ENCODE assay signal across 9 cellular contexts in the genomic region with DNA sequence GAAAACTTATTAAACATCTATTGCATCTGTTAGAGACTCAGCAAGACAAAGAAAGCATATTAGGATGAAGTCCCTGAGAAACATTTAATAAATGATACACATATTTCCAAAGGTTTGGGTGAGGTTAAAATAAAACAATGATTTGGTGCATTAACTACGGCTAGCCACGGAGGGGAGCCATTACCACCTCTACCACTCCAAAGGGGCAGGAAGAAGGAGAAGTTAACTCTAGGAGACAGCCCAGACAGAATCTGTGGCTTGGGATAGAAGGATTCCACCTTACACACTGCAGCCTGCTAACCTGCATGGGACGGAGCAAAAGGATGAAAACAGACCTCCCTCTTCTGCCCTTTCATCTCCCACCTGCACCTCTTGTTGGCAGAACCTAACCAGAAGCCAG.
DNase-seq lines count a peak whose midpoint lies in the region; ATAC-seq and TF ChIP-seq lines count a peak whose summit lies in the region.
"Had no signal": no experiment of that assay in that cellular context is flagged by ENCODE, and none has a peak within 500 bp of the region (broad histone marks: within the 10 kb centered on the region; RNA-seq: fewer than 3 reads in every experiment).

No MANE protein-coding gene starts in this region.

- POLR2A ChIA-PET in WTC11 (lab: Charles Lee), result interaction anchor here (0.5 kb wide), 1 partner anchor 12 kb away, joined by 4 read pairs; no protein-coding TSS in a partner anchor

- 11 to 25% methylated on average over 3 of the region's 3 CpGs for WGBS in gastroesophageal sphincter (ENCODE audit: low coverage in 1 of 2), 2 donors

- H3K4me2 ChIP-seq in parathyroid adenoma (ENCODE audit: low read length), result peak overlapping the region; percentile 10

- ATAC-seq in GM18511 (IDR thresholded peaks at IDR 0.05; ENCODE audit: unreplicated experiment) (peak; percentile 79), WTC11 (peak; percentile 99), gastroesophageal sphincter (peak; percentile 48), HG03045 (IDR thresholded peaks at IDR 0.05; ENCODE audit: unreplicated experiment) (no peak)

- peak overlapping the region; percentile 16 for H2AFZ ChIP-seq in parathyroid adenoma

- H3K4me1 Mint-ChIP-seq in WTC11, result peaks cover under 1% of the 10 kb centered on the region; the same call in 1 of the 2 replicates

- no peak overlapping the region for H3K4me3 ChIP-seq in gastroesophageal sphincter
- H3K4me3 ChIP-seq in parathyroid adenoma (ENCODE audit: low read depth, low read length), result no peak overlapping the region

- H3K27ac ChIP-seq in gastroesophageal sphincter (peak overlapping the region in 1 of 4 donors; percentile 43), parathyroid adenoma (no peak overlapping the region)
- H3K27ac ChIP-seq: epithelial cell of prostate had no signal

- no peak overlapping the region for H3K4me3 Mint-ChIP-seq in WTC11

- H3K36me3 ChIP-seq in gastroesophageal sphincter (no peaks in the 10 kb centered on the region), parathyroid adenoma (ENCODE audit: control insufficient read depth, insufficient read depth, low read length) (no peaks in the 10 kb centered on the region)

- H3K4me1 ChIP-seq in gastroesophageal sphincter, result peaks cover 0 to 40% (median 8%) of the 10 kb centered on the region in 3 donors
- H3K4me1 ChIP-seq in parathyroid adenoma, result peaks cover 7% of the 10 kb centered on the region

- TF ChIP-seq EP300 in gastroesophageal sphincter (IDR thresholded peaks at IDR 0.05), result no peak

- H3K27ac Mint-ChIP-seq in WTC11, result no peak overlapping the region

- no peaks in the 10 kb centered on the region for H3K27me3 Mint-ChIP-seq in WTC11 (ENCODE audit: low read depth)

- peak; percentile 58 to 66 for DNase-seq in AML-193 (lab: John Stamatoyannopoulos, UW)
- DNase-seq in HT-29 (ENCODE audit: low spot score), result peak; percentile 43
- peak; percentile 43 for DNase-seq in WTC11 (ENCODE audit: low spot score)
- DNase-seq in NCI-H146 treated with DMSO at 0.1 percent for 48 hours (lab: John Stamatoyannopoulos, UW; ENCODE audit: unreplicated experiment), result no peak

- TF ChIP-seq CTCF in WTC11 (IDR thresholded peaks at IDR 0.05) (peak; percentile 36; the same call in 1 of the 2 replicates), gastroesophageal sphincter (IDR thresholded peaks at IDR 0.05) (peak; percentile 6 to 69 (median 63)), parathyroid adenoma (IDR thresholded peaks at IDR 0.05) (peak; percentile 68)

- no peaks in the 10 kb centered on the region for H3K36me3 Mint-ChIP-seq in WTC11

- H3K79me2 ChIP-seq in parathyroid adenoma, result no peaks in the 10 kb centered on the region

- H3K9me3 ChIP-seq in gastroesophageal sphincter (no peaks in the 10 kb centered on the region), parathyroid adenoma (ENCODE audit: control insufficient read depth, low read length) (no peaks in the 10 kb centered on the region)

- H3K9me3 Mint-ChIP-seq in WTC11, result peaks cover 4% of the 10 kb centered on the region; the same call in 1 of the 2 replicates

- TF ChIP-seq POLR2A in gastroesophageal sphincter (IDR thresholded peaks at IDR 0.05), result no peak

- CTCF ChIA-PET in WTC11 (lab: Charles Lee), result interaction anchor here (0.7 to 1.5 kb wide), 5 partner anchors 17 to 1585 kb away, joined by 3 to 12 read pairs (median 4); no protein-coding TSS in a partner anchor

- H3K9ac ChIP-seq in parathyroid adenoma, result no peak overlapping the region

- H3K27me3 ChIP-seq in gastroesophageal sphincter (no peaks in the 10 kb centered on the region), parathyroid adenoma (ENCODE audit: control insufficient read depth, insufficient read depth, low read length) (no peaks in the 10 kb centered on the region)

TF ChIP-seq in WTC11, 78 proteins besides CTCF, POLR2A, EP300 and RAD21:
- TF ChIP-seq, protein P1, sequence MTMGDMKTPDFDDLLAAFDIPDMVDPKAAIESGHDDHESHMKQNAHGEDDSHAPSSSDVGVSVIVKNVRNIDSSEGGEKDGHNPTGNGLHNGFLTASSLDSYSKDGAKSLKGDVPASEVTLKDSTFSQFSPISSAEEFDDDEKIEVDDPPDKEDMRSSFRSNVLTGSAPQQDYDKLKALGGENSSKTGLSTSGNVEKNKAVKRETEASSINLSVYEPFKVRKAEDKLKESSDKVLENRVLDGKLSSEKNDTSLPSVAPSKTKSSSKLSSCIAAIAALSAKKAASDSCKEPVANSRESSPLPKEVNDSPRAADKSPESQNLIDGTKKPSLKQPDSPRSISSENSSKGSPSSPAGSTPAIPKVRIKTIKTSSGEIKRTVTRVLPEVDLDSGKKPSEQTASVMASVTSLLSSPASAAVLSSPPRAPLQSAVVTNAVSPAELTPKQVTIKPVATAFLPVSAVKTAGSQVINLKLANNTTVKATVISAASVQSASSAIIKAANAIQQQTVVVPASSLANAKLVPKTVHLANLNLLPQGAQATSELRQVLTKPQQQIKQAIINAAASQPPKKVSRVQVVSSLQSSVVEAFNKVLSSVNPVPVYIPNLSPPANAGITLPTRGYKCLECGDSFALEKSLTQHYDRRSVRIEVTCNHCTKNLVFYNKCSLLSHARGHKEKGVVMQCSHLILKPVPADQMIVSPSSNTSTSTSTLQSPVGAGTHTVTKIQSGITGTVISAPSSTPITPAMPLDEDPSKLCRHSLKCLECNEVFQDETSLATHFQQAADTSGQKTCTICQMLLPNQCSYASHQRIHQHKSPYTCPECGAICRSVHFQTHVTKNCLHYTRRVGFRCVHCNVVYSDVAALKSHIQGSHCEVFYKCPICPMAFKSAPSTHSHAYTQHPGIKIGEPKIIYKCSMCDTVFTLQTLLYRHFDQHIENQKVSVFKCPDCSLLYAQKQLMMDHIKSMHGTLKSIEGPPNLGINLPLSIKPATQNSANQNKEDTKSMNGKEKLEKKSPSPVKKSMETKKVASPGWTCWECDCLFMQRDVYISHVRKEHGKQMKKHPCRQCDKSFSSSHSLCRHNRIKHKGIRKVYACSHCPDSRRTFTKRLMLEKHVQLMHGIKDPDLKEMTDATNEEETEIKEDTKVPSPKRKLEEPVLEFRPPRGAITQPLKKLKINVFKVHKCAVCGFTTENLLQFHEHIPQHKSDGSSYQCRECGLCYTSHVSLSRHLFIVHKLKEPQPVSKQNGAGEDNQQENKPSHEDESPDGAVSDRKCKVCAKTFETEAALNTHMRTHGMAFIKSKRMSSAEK (CRISPR knock-in tag; IDR thresholded peaks at IDR 0.05; ENCODE audit: borderline replicate concordance), result no peak
TF ChIP-seq in WTC11: peak in this region for 0.
